Comparison of ENCODE assay signal across 6 cellular contexts in the genomic region with DNA sequence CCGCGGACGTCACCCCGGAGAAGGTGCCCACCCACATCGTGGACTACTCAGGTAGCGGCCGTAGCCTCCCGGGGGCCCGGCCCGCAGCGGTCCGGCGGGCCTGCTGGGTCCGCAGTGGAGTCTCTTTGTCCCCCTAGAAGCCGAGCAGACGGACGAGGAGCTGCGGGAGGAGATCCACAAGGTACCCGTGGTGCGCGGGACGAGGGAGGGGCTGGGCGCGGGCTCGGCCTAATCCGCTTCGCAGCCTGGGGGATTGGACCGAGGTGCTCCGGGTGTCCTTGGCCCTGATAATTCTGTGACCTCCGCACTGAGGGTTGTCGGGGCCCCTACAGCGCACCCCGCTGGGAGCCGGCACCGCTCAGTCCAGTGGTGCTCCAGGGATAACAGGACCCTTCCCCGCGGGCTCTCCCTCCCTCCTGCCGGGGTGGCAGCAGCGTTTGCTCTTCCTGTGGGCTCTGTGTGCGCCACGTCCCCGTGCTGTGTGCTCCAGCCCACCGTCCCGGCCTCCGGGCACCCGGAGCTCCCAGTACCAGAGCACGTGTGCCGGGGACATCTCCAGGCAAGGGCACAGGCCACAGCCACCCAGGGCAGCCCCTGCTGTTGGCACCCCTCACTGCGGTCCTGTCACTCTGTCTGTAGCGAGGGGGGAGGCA. TPM values are rescaled to one million over a fixed set of nuclear protein-coding genes. Genes with fewer than 3 reads are reported as not detected.
DNase-seq lines count a peak whose midpoint lies in the region; TF ChIP-seq lines count a peak whose summit lies in the region.

No MANE protein-coding gene starts in this region.

- DNase-seq in activated naive CD4-positive, alpha-beta T cell treated with anti-CD3 and anti-CD28 coated beads for 36 hours = no peak
- no peak for DNase-seq in activated naive CD4-positive, alpha-beta T cell treated with anti-CD3 and anti-CD28 coated beads, Interleukin-2, amount 50 U/mL, for 16 hours
- no peak for DNase-seq in effector memory CD4-positive, alpha-beta T cell
- DNase-seq in sigmoid colon = no peak
- no peak for DNase-seq in NCI-H1105 (lab: John Stamatoyannopoulos, UW)
- DNase-seq in islet precursor cell = no peak

- peak overlapping the region; percentile 46 for H3K27ac Mint-ChIP-seq in activated naive CD4-positive, alpha-beta T cell treated with anti-CD3 and anti-CD28 coated beads for 36 hours

- no peak for TF ChIP-seq POLR2A in sigmoid colon (IDR thresholded peaks at IDR 0.05)

- H3K9me3 Mint-ChIP-seq in activated naive CD4-positive, alpha-beta T cell treated with anti-CD3 and anti-CD28 coated beads for 36 hours = no peaks in the 10 kb centered on the region

- peaks cover 19% of the 10 kb centered on the region for H3K4me1 ChIP-seq in effector memory CD4-positive, alpha-beta T cell (ENCODE audit: control insufficient read depth, insufficient read depth, low read length, poor library complexity, severe bottlenecking)
- peaks cover 0 to 28% (median 22%) of the 10 kb centered on the region in 4 donors for H3K4me1 ChIP-seq in sigmoid colon

- peaks cover 16% of the 10 kb centered on the region for H3K36me3 Mint-ChIP-seq in activated naive CD4-positive, alpha-beta T cell treated with anti-CD3 and anti-CD28 coated beads for 36 hours (ENCODE audit: low read depth)

- H3K9me3 ChIP-seq in effector memory CD4-positive, alpha-beta T cell (ENCODE audit: control insufficient read depth, low read length) = no peaks in the 10 kb centered on the region
- no peaks in the 10 kb centered on the region for H3K9me3 ChIP-seq in sigmoid colon

- H3K36me3 ChIP-seq in effector memory CD4-positive, alpha-beta T cell (ENCODE audit: control insufficient read depth, insufficient read depth, low read length) = peaks cover 45% of the 10 kb centered on the region
- H3K36me3 ChIP-seq in sigmoid colon = peaks cover 33 to 43% (median 39%) of the 10 kb centered on the region in 4 donors

- H3K27ac ChIP-seq in effector memory CD4-positive, alpha-beta T cell (ENCODE audit: insufficient read depth, low read length, poor library complexity, severe bottlenecking) = peak overlapping the region; percentile 78
- peak overlapping the region; percentile 82 to 94 (median 86) for H3K27ac ChIP-seq in sigmoid colon

- peak overlapping the region; percentile 80 for H3K4me3 ChIP-seq in effector memory CD4-positive, alpha-beta T cell (ENCODE audit: insufficient read depth, low read depth, low read length, poor library complexity, severe bottlenecking)
- H3K4me3 ChIP-seq in sigmoid colon = peak overlapping the region; percentile 62 to 99 (median 86)

- H3K4me3 Mint-ChIP-seq in activated naive CD4-positive, alpha-beta T cell treated with anti-CD3 and anti-CD28 coated beads for 36 hours = peak overlapping the region; percentile 78

- H3K27me3 Mint-ChIP-seq in activated naive CD4-positive, alpha-beta T cell treated with anti-CD3 and anti-CD28 coated beads for 36 hours (ENCODE audit: low read depth) = no peaks in the 10 kb centered on the region

- WGBS in sigmoid colon, 2 donors = 5 to 10% methylated on average over 50 of the region's 50 CpGs

- peaks cover 11% of the 10 kb centered on the region for H3K4me1 Mint-ChIP-seq in activated naive CD4-positive, alpha-beta T cell treated with anti-CD3 and anti-CD28 coated beads for 36 hours (ENCODE audit: low read depth)

- no peak for TF ChIP-seq CTCF in sigmoid colon (IDR thresholded peaks at IDR 0.05)

- no peaks in the 10 kb centered on the region for H3K27me3 ChIP-seq in effector memory CD4-positive, alpha-beta T cell (replicated peaks; ENCODE audit: control insufficient read depth, insufficient read depth, low read length, poor library complexity, severe bottlenecking)
- H3K27me3 ChIP-seq in sigmoid colon = no peaks in the 10 kb centered on the region

- no peak for TF ChIP-seq EP300 in sigmoid colon (IDR thresholded peaks at IDR 0.05)

- intact Hi-C loops in activated naive CD4-positive, alpha-beta T cell treated with anti-CD3 and anti-CD28 coated beads for 36 hours (cut with micrococcal nuclease) = loop anchor here (1.0 to 5.0 kb wide), 3 partner anchors 12 to 276 kb away; partner anchors contain the start of genes STUB1 and WDR24
- intact Hi-C loops in sigmoid colon (cut with DNase I) = loop anchor here (10.0 kb wide), 1 partner anchor 284 kb away; the partner anchor contains the start of gene PGAP6

- CTCF ChIA-PET in activated naive CD4-positive, alpha-beta T cell treated with anti-CD3 and anti-CD28 coated beads for 36 hours (lab: Charles Lee) = interaction anchor here (1.0 to 1.6 kb wide), 2 partner anchors 8 to 66 kb away, joined by 3 read pairs; no protein-coding TSS in a partner anchor

RNA-seq across cellular contexts. Expression of gene RHOT2, which starts 0.7 kb away (rescaled TPM):
- 10 to 100 TPM; 81.9 to 84.0 TPM for total RNA-seq in activated naive CD4-positive, alpha-beta T cell treated with anti-CD3 and anti-CD28 coated beads for 36 hours
- 10 to 100 TPM; 35.3 to 58.8 (median 48.8) TPM for total RNA-seq in sigmoid colon
- 100 to 1,000 TPM in 1 of 3 donors, 10 to 100 TPM in 2; 48.3 to 159 (median 52.9) TPM for polyA plus RNA-seq in sigmoid colon

RNA-seq across cellular contexts. Expression of gene RHBDL1, which starts 6.8 kb away (rescaled TPM):
- total RNA-seq in activated naive CD4-positive, alpha-beta T cell treated with anti-CD3 and anti-CD28 coated beads for 36 hours = under 1 TPM; 0.60 to 0.94 TPM
- total RNA-seq in sigmoid colon = 1 to 10 TPM in 2 of 4 donors, under 1 TPM in 1, not detected in 1; 0.68 to 6.1 (median 1.5) TPM
- 1 to 10 TPM in 1 of 3 donors, under 1 TPM in 1, not detected in 1; 0.46 to 5.6 TPM for polyA plus RNA-seq in sigmoid colon

RNA-seq across cellular contexts. Expression of gene STUB1, which starts 11.6 kb away (rescaled TPM):
- 10 to 100 TPM; 40.3 to 44.1 TPM for total RNA-seq in activated naive CD4-positive, alpha-beta T cell treated with anti-CD3 and anti-CD28 coated beads for 36 hours
- 100 to 1,000 TPM; 109 to 183 (median 174) TPM for total RNA-seq in sigmoid colon
- 100 to 1,000 TPM; 104 to 136 (median 122) TPM for polyA plus RNA-seq in sigmoid colon

RNA-seq across cellular contexts. Expression of gene JMJD8, which starts 15.5 kb away (rescaled TPM):
- 10 to 100 TPM; 18.2 to 20.5 TPM for total RNA-seq in activated naive CD4-positive, alpha-beta T cell treated with anti-CD3 and anti-CD28 coated beads for 36 hours
- 10 to 100 TPM; 52.8 to 93.4 (median 73.8) TPM for total RNA-seq in sigmoid colon
- 10 to 100 TPM; 18.7 to 49.3 (median 22.2) TPM for polyA plus RNA-seq in sigmoid colon

RNA-seq across cellular contexts. Expression of gene WDR90, which starts 19.5 kb away (rescaled TPM):
- total RNA-seq in activated naive CD4-positive, alpha-beta T cell treated with anti-CD3 and anti-CD28 coated beads for 36 hours = 10 to 100 TPM; 65.9 to 66.9 TPM
- 10 to 100 TPM in 3 of 4 donors, 1 to 10 TPM in 1; 6.6 to 37.1 (median 13.7) TPM for total RNA-seq in sigmoid colon
- 10 to 100 TPM in 1 of 3 donors, 1 to 10 TPM in 2; 5.4 to 49.0 (median 7.2) TPM for polyA plus RNA-seq in sigmoid colon
